Comparison of ENCODE assay signal across 8 cellular contexts in genomic region chr2:109986389-109987088, GRCh38.
DNase-seq lines count a peak whose midpoint lies in the region; ATAC-seq, FAIRE-seq and TF ChIP-seq lines count a peak whose summit lies in the region.
"Not testable (repeated sequence)": the region's sequence is repeated elsewhere in the genome, so short reads cannot be mapped to it uniquely, and the experiment has no call there.

No MANE protein-coding gene starts in this region.

- H3F3A ChIP-seq in PC-3 (ENCODE audit: low read length, unreplicated experiment) = not testable (repeated sequence)

- not testable (repeated sequence) for H3K9me3 ChIP-seq in PC-3 (ENCODE audit: low read length); GM12878 (replicated peaks; ENCODE audit: control insufficient read depth, insufficient read depth, low read length); left lung; pancreas; upper lobe of left lung

- not testable (repeated sequence) for H3K27me3 Mint-ChIP-seq in activated CD8-positive, alpha-beta T cell treated with anti-CD3 and anti-CD28 coated beads for 36 hours

- H3K27me3 ChIP-seq in PC-3 (ENCODE audit: low read length); GM12878 (replicated peaks in 1 of 2; ENCODE audit: control insufficient read depth in 2 of 2, insufficient read depth in 2 of 2, low read length in 1 of 2); left lung; pancreas; upper lobe of left lung: not testable (repeated sequence)

- H3K79me2 ChIP-seq in PC-3 (ENCODE audit: low read length); GM12878 (ENCODE audit: control insufficient read depth, insufficient read depth, low read length): not testable (repeated sequence)

- RAD21 ChIA-PET in GM12878 (lab: Charles Lee; ENCODE audit: unreplicated experiment) = not testable (repeated sequence)

- not testable (repeated sequence) for H3K27ac ChIP-seq in PC-3 (ENCODE audit: low read length); GM12878 (ENCODE audit: control insufficient read depth, insufficient read depth); left lung; pancreas; upper lobe of left lung

- not testable (repeated sequence) for H4K20me1 ChIP-seq in PC-3 (ENCODE audit: low read length); GM12878 (ENCODE audit: control insufficient read depth, insufficient read depth)

- not testable (repeated sequence) for H3K27ac Mint-ChIP-seq in activated CD8-positive, alpha-beta T cell treated with anti-CD3 and anti-CD28 coated beads for 36 hours

- CTCF ChIA-PET in PC-3 (lab: Charles Lee); activated CD8-positive, alpha-beta T cell treated with anti-CD3 and anti-CD28 coated beads for 36 hours (lab: Charles Lee); GM12878 (lab: Yijun Ruan, JAX): not testable (repeated sequence)

- not testable (repeated sequence) for H3K9me2 ChIP-seq in PC-3 (replicated peaks; ENCODE audit: low read length)

- not testable (repeated sequence) for H3K9me3 Mint-ChIP-seq in activated CD8-positive, alpha-beta T cell treated with anti-CD3 and anti-CD28 coated beads for 36 hours

- not testable (repeated sequence) for TF ChIP-seq EP300 in GM12878 (IDR thresholded peaks at IDR 0.05; ENCODE audit: borderline replicate concordance in 1 of 2, control insufficient read depth in 1 of 2, low read depth in 2 of 2, low read length in 2 of 2); upper lobe of left lung (IDR thresholded peaks at IDR 0.05)

- WGBS in GM12878 (ENCODE audit: insufficient coverage, insufficient replicate concordance, low lambda C conversion rate, missing lambda C conversion rate) = no CpG with 5 or more reads among the region's 43 CpGs
- WGBS in pancreas, 2 donors = no CpG with 5 or more reads among the region's 43 CpGs
- WGBS in upper lobe of left lung, 2 donors = no CpG with 5 or more reads among the region's 43 CpGs

- not testable (repeated sequence) for TF ChIP-seq RAD21 in GM12878 (IDR thresholded peaks at IDR 0.05; ENCODE audit: insufficient read depth, low read depth, low read length)

- not testable (repeated sequence) for H3K9ac ChIP-seq in PC-3 (ENCODE audit: low read length); GM12878 (ENCODE audit: control insufficient read depth, insufficient read depth, low read length)

- H3K4me3 ChIP-seq in PC-3 (ENCODE audit: low read length); GM12878; left lung; pancreas; upper lobe of left lung: not testable (repeated sequence)

- not testable (repeated sequence) for H3K4me3 Mint-ChIP-seq in activated CD8-positive, alpha-beta T cell treated with anti-CD3 and anti-CD28 coated beads for 36 hours

- ATAC-seq in PC-3 = peak; percentile 70
- peak; percentile 70 for ATAC-seq in activated CD8-positive, alpha-beta T cell treated with anti-CD3 and anti-CD28 coated beads for 36 hours
- peak; percentile 58 for ATAC-seq in GM12878
- ATAC-seq in Right ventricle myocardium superior (ENCODE audit: poor library complexity) = peak; percentile 94
- ATAC-seq in left lung = peak; percentile 86
- peak; percentile 82 to 93 (median 84) for ATAC-seq in pancreas
- peak; percentile 82 to 92 for ATAC-seq in upper lobe of left lung (ENCODE audit: low FRiP score in 2 of 2)

- not testable (repeated sequence) for H3K36me3 Mint-ChIP-seq in activated CD8-positive, alpha-beta T cell treated with anti-CD3 and anti-CD28 coated beads for 36 hours (ENCODE audit: low read depth)

- SMC1A ChIA-PET in GM12878 (lab: Charles Lee; ENCODE audit: uncharacterized antibody, unreplicated experiment) = not testable (repeated sequence)

- not testable (repeated sequence) for TF ChIP-seq CTCF in PC-3 (conservative IDR thresholded peaks at IDR 0.05; ENCODE audit: low read depth, low read length); activated CD8-positive, alpha-beta T cell treated with anti-CD3 and anti-CD28 coated beads for 36 hours (IDR thresholded peaks at IDR 0.05); GM12878 (IDR thresholded peaks at IDR 0.05 in 2 of 3, conservative IDR thresholded peaks at IDR 0.05 in 1 of 3; ENCODE audit: control insufficient read depth in 2 of 3, extremely low read depth in 1 of 3, insufficient read depth in 1 of 3, low read depth in 3 of 3, low read length in 3 of 3); left lung (IDR thresholded peaks at IDR 0.05); pancreas (IDR thresholded peaks at IDR 0.05); upper lobe of left lung (IDR thresholded peaks at IDR 0.05)

- H3K4me2 ChIP-seq in PC-3 (ENCODE audit: low read length); GM12878 (ENCODE audit: control insufficient read depth, insufficient read depth): not testable (repeated sequence)

- in situ Hi-C loops in GM12878 (cut with MboI) = not testable (repeated sequence)

- not testable (repeated sequence) for DNase-seq in PC-3; activated CD8-positive, alpha-beta T cell treated with anti-CD3 and anti-CD28 coated beads for 36 hours; GM12878 (ENCODE audit: low read depth, low spot score); Right ventricle myocardium superior; left lung; pancreas; upper lobe of left lung

- H3K4me1 Mint-ChIP-seq in activated CD8-positive, alpha-beta T cell treated with anti-CD3 and anti-CD28 coated beads for 36 hours (ENCODE audit: low read depth) = not testable (repeated sequence)

- intact Hi-C loops in PC-3 (cut with micrococcal nuclease); activated CD8-positive, alpha-beta T cell treated with anti-CD3 and anti-CD28 coated beads for 36 hours (cut with micrococcal nuclease); GM12878 (cut with micrococcal nuclease; ENCODE audit: unreplicated experiment); Right ventricle myocardium superior (cut with DNase I); left lung (cut with DNase I); pancreas (cut with DNase I): not testable (repeated sequence)

- POLR2A ChIA-PET in PC-3 (lab: Charles Lee; ENCODE audit: unreplicated experiment); activated CD8-positive, alpha-beta T cell treated with anti-CD3 and anti-CD28 coated beads for 36 hours (lab: Charles Lee); GM12878 (lab: Charles Lee): not testable (repeated sequence)

- TF ChIP-seq POLR2A in GM12878 (IDR thresholded peaks at IDR 0.05; ENCODE audit: low read depth, low read length); upper lobe of left lung (IDR thresholded peaks at IDR 0.05): not testable (repeated sequence)

- H3K4me1 ChIP-seq in PC-3 (ENCODE audit: insufficient read depth, low read length); GM12878 (ENCODE audit: control insufficient read depth, insufficient read depth, low read length); left lung; pancreas; upper lobe of left lung: not testable (repeated sequence)

- peak; percentile 81 for FAIRE-seq in G401.6 (lab: Jason Lieb, UNC)
- FAIRE-seq in GM12878 (lab: Jason Lieb, UNC) = peak; percentile 52
- not testable (repeated sequence) for FAIRE-seq in pancreas (lab: Jason Lieb, UNC)

- not testable (repeated sequence) for H2AFZ ChIP-seq in PC-3 (ENCODE audit: low read length); GM12878 (ENCODE audit: control insufficient read depth, low read depth, low read length)

- not testable (repeated sequence) for BruUV-seq in PC-3 (replicated peaks; lab: Mats Ljungman, UMichigan); GM12878 (replicated peaks; lab: Mats Ljungman, UMichigan)

- H3K36me3 ChIP-seq in PC-3 (ENCODE audit: low read depth, low read length); GM12878 (ENCODE audit: control insufficient read depth in 2 of 2, insufficient read depth in 2 of 2, low read length in 1 of 2); left lung; pancreas; upper lobe of left lung: not testable (repeated sequence)
